In genomic region chr1:65025794-65026193, GRCh38 we compare ENCODE assay signal across 21 cellular contexts. TPM values are rescaled to one million over a fixed set of nuclear protein-coding genes. Genes with fewer than 3 reads are reported as not detected.
DNase-seq lines count a peak whose midpoint lies in the region; ATAC-seq, FAIRE-seq and TF ChIP-seq lines count a peak whose summit lies in the region.
"Had no signal": no experiment of that assay in that cellular context is flagged by ENCODE, and none has a peak within 500 bp of the region (broad histone marks: within the 10 kb centered on the region; RNA-seq: fewer than 3 reads in every experiment).

No MANE protein-coding gene starts in this region.

- H3K27me3 Mint-ChIP-seq in CD4-positive, alpha-beta T cell = no peaks in the 10 kb centered on the region
- H3K27me3 Mint-ChIP-seq: CD8-positive, alpha-beta memory T cell had no signal

- peaks cover 11% of the 10 kb centered on the region; the same call in 1 of the 2 replicates for H3K4me1 ChIP-seq in HUES64 (ENCODE audit: insufficient read depth, low read length)
- no peaks in the 10 kb centered on the region; a peak in 1 of 7 replicates for H3K4me1 ChIP-seq in H1 (replicated peaks in 1 of 4; ENCODE audit: control insufficient read depth in 3 of 4, insufficient read depth in 4 of 4, low read length in 3 of 4)
- H3K4me1 ChIP-seq in GM23248 (ENCODE audit: insufficient read depth) = no peaks in the 10 kb centered on the region
- H3K4me1 ChIP-seq: BLaER1 treated with 17β-estradiol and CSF1 and Interleukin-3, amounts not matched to agents 10 nM and 100 nM had no signal

- H4K8ac ChIP-seq in H1 (ENCODE audit: extremely low read depth, insufficient read depth, low read length) = no peak overlapping the region

- H3K79me1 ChIP-seq in H1 (ENCODE audit: low read depth, low read length) = no peaks in the 10 kb centered on the region

- H2AFZ ChIP-seq in H1 (ENCODE audit: low read length) = no peak overlapping the region
- H2AFZ ChIP-seq in GM23248 = no peak overlapping the region

- no peak overlapping the region for H3K4ac ChIP-seq in H1 (replicated peaks; ENCODE audit: insufficient read length, low read depth, low read length)

- TF ChIP-seq CTCF in H1 (IDR thresholded peaks at IDR 0.05; ENCODE audit: control extremely low read depth in 1 of 3, insufficient read depth in 1 of 3, low read depth in 1 of 3, low read length in 3 of 3) = no peak
- no peak for TF ChIP-seq CTCF in CD4-positive, alpha-beta T cell (IDR thresholded peaks at IDR 0.05)

- in situ Hi-C loops in GM23248 (cut with MboI) = no loop called here

- H3K4me1 Mint-ChIP-seq in CD4-positive, alpha-beta T cell (ENCODE audit: low read depth) = peaks cover 29% of the 10 kb centered on the region
- H3K4me1 Mint-ChIP-seq: B cell had no signal

- no peak overlapping the region for H2BK12ac ChIP-seq in H1 (ENCODE audit: low read depth, low read length)

- H3K4me3 ChIP-seq in HUES64 (ENCODE audit: low read length) = no peak overlapping the region
- H3K4me3 ChIP-seq in H1 (ENCODE audit: extremely low read depth in 1 of 4, insufficient read depth in 2 of 4, low read depth in 3 of 4, low read length in 4 of 4) = no peak overlapping the region
- no peak overlapping the region for H3K4me3 ChIP-seq in GM23248
- H3K4me3 ChIP-seq: BLaER1 treated with 17β-estradiol and CSF1 and Interleukin-3, amounts not matched to agents 10 nM and 100 nM; K562 had no signal

- H3K9ac ChIP-seq in HUES64 (ENCODE audit: low read depth, low read length) (no peak overlapping the region), H1 (replicated peaks in 1 of 4; ENCODE audit: extremely low read depth in 1 of 4, low read depth in 3 of 4, low read length in 3 of 4) (no peak overlapping the region), GM23248 (no peak overlapping the region)
- H3K9ac ChIP-seq: BLaER1 treated with 17β-estradiol and CSF1 and Interleukin-3, amounts not matched to agents 10 nM and 100 nM had no signal

- no peaks in the 10 kb centered on the region for H3K9me2 ChIP-seq in GM23248 (ENCODE audit: insufficient read depth)

- DNase-seq in ELF-1 (ENCODE audit: low read depth, low spot score) (peak; percentile 6), H1 (ENCODE audit: low read depth in 1 of 2, low spot score in 2 of 2) (no peak), SHP77 (lab: John Stamatoyannopoulos, UW) (no peak), activated gamma-delta T cell treated with Interleukin-2 at 50 U/mL for 16 hours (no peak), GM23248 (no peak)
- no peak for DNase-seq in CD4-positive, alpha-beta T cell
- DNase-seq: 8988T; CD8-positive, alpha-beta memory T cell; DMS 273 treated with DMSO at 0.1 percent for 48 hours; DMS53; DND-41; EL; HCEC 1CT; IMR-90 had no signal

- H3K4me2 ChIP-seq in H1 (ENCODE audit: insufficient read depth in 1 of 2, low read depth in 2 of 2, low read length in 2 of 2) (no peak overlapping the region), GM23248 (ENCODE audit: unreplicated experiment) (no peak overlapping the region)
- H3K4me2 ChIP-seq: BLaER1 treated with 17β-estradiol and CSF1 and Interleukin-3, amounts not matched to agents 10 nM and 100 nM had no signal

- ATAC-seq in CD4-positive, alpha-beta T cell (ENCODE audit: poor library complexity) = no peak
- ATAC-seq: K562 had no signal

- peaks cover 5% of the 10 kb centered on the region for H3K36me3 Mint-ChIP-seq in CD4-positive, alpha-beta T cell (ENCODE audit: low read depth)

- no peak for TF ChIP-seq EP300 in H1 (IDR thresholded peaks at IDR 0.05; ENCODE audit: borderline replicate concordance in 1 of 2, low read depth in 2 of 2, low read length in 2 of 2)

- H3K36me3 ChIP-seq in HUES64 (ENCODE audit: insufficient read depth, low read length) (no peaks in the 10 kb centered on the region), H1 (ENCODE audit: control insufficient read depth in 2 of 4, insufficient read depth in 4 of 4, low read length in 3 of 4) (no peaks in the 10 kb centered on the region), GM23248 (ENCODE audit: low read depth) (no peaks in the 10 kb centered on the region)

- no peak overlapping the region for H3K14ac ChIP-seq in H1 (ENCODE audit: insufficient read length)

- 84% methylated on average over 3 of the region's 3 CpGs for WGBS in HUES64
- WGBS in H1 (ENCODE audit: extremely low coverage in 1 of 2, insufficient coverage in 1 of 2, insufficient read length in 1 of 2, insufficient replicate concordance in 2 of 2, low coverage in 1 of 2, low lambda C conversion rate in 2 of 2, missing lambda C conversion rate in 1 of 2), 2 experiments = 91% methylated on average over 3 of the region's 3 CpGs; no CpG with 5 or more reads in 1 of the 2 experiments
- WGBS in GM23248 (ENCODE audit: low coverage in 1 of 2, low lambda C conversion rate in 2 of 2, missing lambda C conversion rate in 2 of 2), 2 experiments = 92 to 95% methylated on average over 3 of the region's 3 CpGs

- H4K91ac ChIP-seq in H1 (replicated peaks; ENCODE audit: insufficient read length, low read length) = no peak overlapping the region

- H2BK120ac ChIP-seq in H1 (replicated peaks; ENCODE audit: low read depth, low read length) = no peak overlapping the region

- no peak for TF ChIP-seq POLR2A in H1 (IDR thresholded peaks at IDR 0.05; ENCODE audit: control extremely low read depth in 1 of 2, low read depth in 2 of 2, low read length in 2 of 2)

- peak overlapping the region; percentile 35; the same call in 1 of the 2 replicates for H2BK5ac ChIP-seq in H1 (ENCODE audit: low read depth, low read length)

- no peaks in the 10 kb centered on the region for H3K23me2 ChIP-seq in H1 (ENCODE audit: low read depth, low read length)

- no peak overlapping the region for H3K18ac ChIP-seq in H1 (ENCODE audit: extremely low read depth, low read length)

- peak overlapping the region; percentile 67; the same call in 1 of the 2 replicates for H2BK20ac ChIP-seq in H1 (ENCODE audit: low read length)

- no peak for TF ChIP-seq RAD21 in H1 (IDR thresholded peaks at IDR 0.05 in 1 of 2, conservative IDR thresholded peaks at IDR 0.05 in 1 of 2; ENCODE audit: low read depth in 2 of 2, low read length in 2 of 2)

- H3K4me3 Mint-ChIP-seq in CD4-positive, alpha-beta T cell = no peak overlapping the region
- H3K4me3 Mint-ChIP-seq: B cell; CD8-positive, alpha-beta memory T cell had no signal

- H3K9me3 ChIP-seq in HUES64 (ENCODE audit: insufficient read depth, low read depth, low read length) (no peaks in the 10 kb centered on the region), H1 (ENCODE audit: insufficient read depth in 2 of 2, low read depth in 1 of 2, low read length in 1 of 2) (no peaks in the 10 kb centered on the region), GM23248 (ENCODE audit: low read depth) (no peaks in the 10 kb centered on the region)
- no peaks in the 10 kb centered on the region for H3K9me3 ChIP-seq in CD4-positive, alpha-beta T cell (ENCODE audit: control insufficient read depth, low read length)

- no peaks in the 10 kb centered on the region for H3K27me3 ChIP-seq in HUES64 (ENCODE audit: insufficient read depth, low read length)
- no peaks in the 10 kb centered on the region for H3K27me3 ChIP-seq in H1 (replicated peaks in 1 of 4; ENCODE audit: control insufficient read depth in 3 of 4, extremely low read depth in 1 of 4, insufficient read depth in 3 of 4, low read length in 3 of 4)
- H3K27me3 ChIP-seq in CD4-positive, alpha-beta T cell (ENCODE audit: control insufficient read depth, insufficient read depth, low read length) = no peaks in the 10 kb centered on the region
- H3K27me3 ChIP-seq in GM23248 (replicated peaks; ENCODE audit: insufficient read depth) = no peaks in the 10 kb centered on the region
- H3K27me3 ChIP-seq: BLaER1 treated with 17β-estradiol and CSF1 and Interleukin-3, amounts not matched to agents 10 nM and 100 nM had no signal

- no peak overlapping the region for H2AK5ac ChIP-seq in H1 (ENCODE audit: low read depth, low read length)

- no peak for FAIRE-seq in H1 (lab: Jason Lieb, UNC)
- FAIRE-seq: G401.6, GM12891, GM18507, K562 had no signal

- H4K5ac ChIP-seq in H1 (ENCODE audit: insufficient read length, low read depth, low read length) = no peak overlapping the region

- H3K9me3 Mint-ChIP-seq in CD4-positive, alpha-beta T cell = no peaks in the 10 kb centered on the region
- H3K9me3 Mint-ChIP-seq: CD8-positive, alpha-beta memory T cell had no signal

- H3K27ac ChIP-seq in HUES64 (ENCODE audit: low read depth, low read length) (peak overlapping the region; percentile 52; the same call in 1 of the 2 replicates), H1 (ENCODE audit: low read depth, low read length) (no peak overlapping the region), GM23248 (no peak overlapping the region)
- H3K27ac ChIP-seq in CD4-positive, alpha-beta T cell (ENCODE audit: low read depth, low read length) = no peak overlapping the region
- H3K27ac ChIP-seq: BLaER1 treated with 17β-estradiol and CSF1 and Interleukin-3, amounts not matched to agents 10 nM and 100 nM had no signal

- H3K79me2 ChIP-seq in H1 (ENCODE audit: control insufficient read depth in 1 of 2, insufficient read depth in 2 of 2, low read length in 2 of 2) = no peaks in the 10 kb centered on the region
- H3K79me2 ChIP-seq in GM23248 (ENCODE audit: insufficient read depth) = no peaks in the 10 kb centered on the region

- H4K20me1 ChIP-seq in H1 (replicated peaks in 1 of 2; ENCODE audit: control insufficient read depth in 1 of 2, insufficient read depth in 2 of 2, low read length in 2 of 2) (no peaks in the 10 kb centered on the region), GM23248 (ENCODE audit: insufficient read depth) (no peaks in the 10 kb centered on the region)

- H3K27ac Mint-ChIP-seq in CD4-positive, alpha-beta T cell = no peak overlapping the region
- H3K27ac Mint-ChIP-seq: B cell had no signal

- H3K56ac ChIP-seq in H1 (replicated peaks; ENCODE audit: insufficient read length, low read depth, low read length) = no peak overlapping the region

- H2BK15ac ChIP-seq in H1 (ENCODE audit: low read length) = no peak overlapping the region

- POLR2A ChIA-PET in H1 (lab: Charles Lee; ENCODE audit: partially characterized antibody) = interaction anchor here (0.8 to 1.6 kb wide), 6 partner anchors 10 to 126 kb away, joined by 3 to 9 read pairs (median 4); no protein-coding TSS in a partner anchor
- POLR2A ChIA-PET in CD4-positive, alpha-beta T cell (lab: Charles Lee) = interaction anchor here (1.2 kb wide), 1 partner anchor 25 kb away, joined by 3 read pairs; no protein-coding TSS in a partner anchor

- no peak overlapping the region for H3K23ac ChIP-seq in H1 (ENCODE audit: insufficient read length)

- H3F3A ChIP-seq in GM23248 (ENCODE audit: insufficient read depth) = no peaks in the 10 kb centered on the region

- intact Hi-C loops in CD4-positive, alpha-beta T cell (cut with DNase I, micrococcal nuclease) = no loop called here

- CTCF ChIA-PET in H1 (lab: Charles Lee; ENCODE audit: partially characterized antibody) = interaction anchor here (1.0 to 1.2 kb wide), 2 partner anchors 33 to 140 kb away, joined by 3 read pairs; no protein-coding TSS in a partner anchor
- CTCF ChIA-PET in CD4-positive, alpha-beta T cell (lab: Charles Lee) = no interaction called here

RNA-seq across cellular contexts. Expression of gene JAK1, which starts 59.4 kb away (rescaled TPM):
- polyA plus RNA-seq in HUES64 (2013, experiment 1 of 2) = 8.9 TPM
- 10.1 TPM for polyA plus RNA-seq in HUES64 (2013, experiment 2 of 2)
- 22.5 and 24.5 TPM in 2 replicates for total RNA-seq in H1 (2021; fragmentation: NEBNext Ultra II Directional; extraction: Animal tissue kit (Norgen Biotek cat#: 25700))
- polyA plus RNA-seq in H1 (2011; rRNA removed) (7.3 and 7.8 TPM in 2 replicates), GM23248 (2016; fragmentation: Nextera tagmentation; extraction: Ambion mirVana) (90.6 and 90.8 TPM in 2 replicates)
- polyA plus RNA-seq in H1 (2011; cell fraction: cytosol; rRNA removed) = 8.5 TPM
- polyA plus RNA-seq in H1 (2011; cell fraction: nucleus; rRNA removed) = 11.7 TPM
- polyA plus RNA-seq in H1 (2012, experiment 1 of 2) = 10.6 to 13.5 TPM (median 12.2 TPM) in 4 replicates
- 1.0 TPM for polyA plus RNA-seq in H1 (2012, experiment 2 of 2)
- polyA plus RNA-seq in H1 (2013, experiment 1 of 2) = 10.1 TPM
- polyA plus RNA-seq in H1 (2013, experiment 2 of 2) = 10.1 TPM
- 16.5 and 28.6 TPM in 2 replicates for polyA minus RNA-seq in H1 (2011; rRNA and poly(A)+ RNA removed)
- 15.0 TPM for polyA minus RNA-seq in H1 (2011; cell fraction: cytosol; rRNA and poly(A)+ RNA removed)
- 33.7 TPM for polyA minus RNA-seq in H1 (2011; cell fraction: nucleus; rRNA and poly(A)+ RNA removed)
- total RNA-seq in CD4-positive, alpha-beta T cell = 100 to 1,000 TPM; 240 to 252 TPM
- 115 and 124 TPM in 2 replicates for total RNA-seq in GM23248 (2014; rRNA removed; shearing (Covaris generic))
